5 cellular contexts compared by ENCODE assay signal in genomic region chr14:36426113-36426512, GRCh38.
"Had no signal": no experiment of that assay in that cellular context is flagged by ENCODE, and none has a peak within 500 bp of the region (broad histone marks: within the 10 kb centered on the region; RNA-seq: fewer than 3 reads in every experiment).

No MANE protein-coding gene starts in this region.

- H3K4me3 ChIP-seq: GM23248 had no signal

- H2AFZ ChIP-seq: GM23248 had no signal

- DNase-seq: GM23248, GOT3, H7, HCEC 1CT, IMR-90 had no signal

- H3K9ac ChIP-seq: GM23248 had no signal

- H3K27ac ChIP-seq: GM23248 had no signal
